Comparison of ENCODE assay signal across 1 cellular context in the genomic region with DNA sequence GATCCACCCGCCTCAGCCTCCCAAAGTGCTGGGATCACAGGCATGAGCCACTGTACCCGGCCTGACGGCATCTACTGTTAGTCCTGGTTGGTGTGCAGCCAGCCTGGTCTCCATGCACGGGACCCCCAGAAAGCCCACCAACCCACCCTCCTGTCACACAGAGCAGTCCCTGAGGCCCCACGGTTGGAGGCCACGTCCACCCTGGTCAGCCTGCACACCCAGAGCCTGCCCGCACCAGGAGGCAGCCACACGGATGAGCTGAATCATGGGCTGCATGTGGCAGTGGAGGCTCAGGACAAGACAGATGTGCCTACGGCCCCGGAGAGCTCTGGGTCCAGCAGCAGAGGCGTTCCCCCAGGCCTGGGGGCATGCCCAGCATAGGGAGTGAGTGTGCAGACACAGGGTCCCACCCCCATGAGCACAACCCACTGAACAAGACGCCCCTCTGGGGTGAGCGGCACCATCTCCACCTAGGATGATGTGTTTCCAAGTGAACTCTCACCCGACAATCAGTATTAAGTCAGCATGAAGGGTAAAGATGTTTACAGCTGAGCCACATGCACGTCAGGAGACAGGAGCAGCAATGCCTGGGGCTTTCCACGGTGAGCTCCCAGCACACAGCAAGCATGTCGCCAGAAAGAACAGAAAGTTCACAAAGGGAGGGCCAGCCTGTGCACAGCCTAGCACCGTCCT.
TF ChIP-seq lines count a peak whose summit lies in the region.

No MANE protein-coding gene starts in this region.

TF ChIP-seq in GM12878, 131 proteins besides CTCF, POLR2A, EP300 and RAD21:
- TF ChIP-seq, protein P1, sequence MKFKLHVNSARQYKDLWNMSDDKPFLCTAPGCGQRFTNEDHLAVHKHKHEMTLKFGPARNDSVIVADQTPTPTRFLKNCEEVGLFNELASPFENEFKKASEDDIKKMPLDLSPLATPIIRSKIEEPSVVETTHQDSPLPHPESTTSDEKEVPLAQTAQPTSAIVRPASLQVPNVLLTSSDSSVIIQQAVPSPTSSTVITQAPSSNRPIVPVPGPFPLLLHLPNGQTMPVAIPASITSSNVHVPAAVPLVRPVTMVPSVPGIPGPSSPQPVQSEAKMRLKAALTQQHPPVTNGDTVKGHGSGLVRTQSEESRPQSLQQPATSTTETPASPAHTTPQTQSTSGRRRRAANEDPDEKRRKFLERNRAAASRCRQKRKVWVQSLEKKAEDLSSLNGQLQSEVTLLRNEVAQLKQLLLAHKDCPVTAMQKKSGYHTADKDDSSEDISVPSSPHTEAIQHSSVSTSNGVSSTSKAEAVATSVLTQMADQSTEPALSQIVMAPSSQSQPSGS (IDR thresholded peaks at IDR 0.05; ENCODE audit: low read length) = no peak
- TF ChIP-seq TCF3 (IDR thresholded peaks at IDR 0.05; ENCODE audit: borderline replicate concordance, insufficient read depth, low read depth, low read length) = no peak
- TF ChIP-seq RELA (IDR thresholded peaks at IDR 0.05; ENCODE audit: borderline replicate concordance, partially characterized antibody) = peak; percentile 37
- no peak for TF ChIP-seq ETV6 (conservative IDR thresholded peaks at IDR 0.05 in 1 of 2, IDR thresholded peaks at IDR 0.05 in 1 of 2; ENCODE audit: borderline replicate concordance in 1 of 2, low read depth in 1 of 2)
- peak; percentile 34; the same call in 1 of the 2 replicates for TF ChIP-seq PAX5 (IDR thresholded peaks at IDR 0.05; ENCODE audit: borderline replicate concordance, low read depth, low read length)
- TF ChIP-seq CREM (IDR thresholded peaks at IDR 0.05; ENCODE audit: low read depth) = no peak
- no peak for TF ChIP-seq MTA3 (IDR thresholded peaks at IDR 0.05; ENCODE audit: borderline replicate concordance, low read length)
- TF ChIP-seq MEF2B (IDR thresholded peaks at IDR 0.05; ENCODE audit: partially characterized antibody, poor library complexity, severe bottlenecking) = no peak
- TF ChIP-seq BHLHE40 (IDR thresholded peaks at IDR 0.05; ENCODE audit: borderline replicate concordance in 1 of 2, low read depth in 2 of 2, low read length in 1 of 2) = peak in 1 of 2 experiments; percentile 62; a peak in 2 of 4 replicates
- TF ChIP-seq CHD2 (IDR thresholded peaks at IDR 0.05; ENCODE audit: borderline replicate concordance, low read depth, low read length) = peak; percentile 19; the same call in 1 of the 2 replicates
- TF ChIP-seq BMI1 (IDR thresholded peaks at IDR 0.05; ENCODE audit: borderline replicate concordance) = no peak
- TF ChIP-seq ZBED1 (IDR thresholded peaks at IDR 0.05; ENCODE audit: borderline replicate concordance) = no peak
- no peak for TF ChIP-seq NRF1 (conservative IDR thresholded peaks at IDR 0.05; ENCODE audit: low read depth, low read length)
- no peak for TF ChIP-seq HDAC6 (IDR thresholded peaks at IDR 0.05; ENCODE audit: unreplicated experiment)
- TF ChIP-seq SUZ12 (IDR thresholded peaks at IDR 0.05; ENCODE audit: unreplicated experiment) = no peak
- no peak for TF ChIP-seq PML (IDR thresholded peaks at IDR 0.05; ENCODE audit: low read length)
- TF ChIP-seq, protein P2, sequence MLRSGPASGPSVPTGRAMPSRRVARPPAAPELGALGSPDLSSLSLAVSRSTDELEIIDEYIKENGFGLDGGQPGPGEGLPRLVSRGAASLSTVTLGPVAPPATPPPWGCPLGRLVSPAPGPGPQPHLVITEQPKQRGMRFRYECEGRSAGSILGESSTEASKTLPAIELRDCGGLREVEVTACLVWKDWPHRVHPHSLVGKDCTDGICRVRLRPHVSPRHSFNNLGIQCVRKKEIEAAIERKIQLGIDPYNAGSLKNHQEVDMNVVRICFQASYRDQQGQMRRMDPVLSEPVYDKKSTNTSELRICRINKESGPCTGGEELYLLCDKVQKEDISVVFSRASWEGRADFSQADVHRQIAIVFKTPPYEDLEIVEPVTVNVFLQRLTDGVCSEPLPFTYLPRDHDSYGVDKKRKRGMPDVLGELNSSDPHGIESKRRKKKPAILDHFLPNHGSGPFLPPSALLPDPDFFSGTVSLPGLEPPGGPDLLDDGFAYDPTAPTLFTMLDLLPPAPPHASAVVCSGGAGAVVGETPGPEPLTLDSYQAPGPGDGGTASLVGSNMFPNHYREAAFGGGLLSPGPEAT (IDR thresholded peaks at IDR 0.05; ENCODE audit: low read depth) = peak; percentile 68
- no peak for TF ChIP-seq BCL11A (IDR thresholded peaks at IDR 0.05; ENCODE audit: low read depth, low read length)
- TF ChIP-seq TAF1 (IDR thresholded peaks at IDR 0.05; ENCODE audit: borderline replicate concordance, low read depth, low read length) = no peak
- TF ChIP-seq, protein P3, sequence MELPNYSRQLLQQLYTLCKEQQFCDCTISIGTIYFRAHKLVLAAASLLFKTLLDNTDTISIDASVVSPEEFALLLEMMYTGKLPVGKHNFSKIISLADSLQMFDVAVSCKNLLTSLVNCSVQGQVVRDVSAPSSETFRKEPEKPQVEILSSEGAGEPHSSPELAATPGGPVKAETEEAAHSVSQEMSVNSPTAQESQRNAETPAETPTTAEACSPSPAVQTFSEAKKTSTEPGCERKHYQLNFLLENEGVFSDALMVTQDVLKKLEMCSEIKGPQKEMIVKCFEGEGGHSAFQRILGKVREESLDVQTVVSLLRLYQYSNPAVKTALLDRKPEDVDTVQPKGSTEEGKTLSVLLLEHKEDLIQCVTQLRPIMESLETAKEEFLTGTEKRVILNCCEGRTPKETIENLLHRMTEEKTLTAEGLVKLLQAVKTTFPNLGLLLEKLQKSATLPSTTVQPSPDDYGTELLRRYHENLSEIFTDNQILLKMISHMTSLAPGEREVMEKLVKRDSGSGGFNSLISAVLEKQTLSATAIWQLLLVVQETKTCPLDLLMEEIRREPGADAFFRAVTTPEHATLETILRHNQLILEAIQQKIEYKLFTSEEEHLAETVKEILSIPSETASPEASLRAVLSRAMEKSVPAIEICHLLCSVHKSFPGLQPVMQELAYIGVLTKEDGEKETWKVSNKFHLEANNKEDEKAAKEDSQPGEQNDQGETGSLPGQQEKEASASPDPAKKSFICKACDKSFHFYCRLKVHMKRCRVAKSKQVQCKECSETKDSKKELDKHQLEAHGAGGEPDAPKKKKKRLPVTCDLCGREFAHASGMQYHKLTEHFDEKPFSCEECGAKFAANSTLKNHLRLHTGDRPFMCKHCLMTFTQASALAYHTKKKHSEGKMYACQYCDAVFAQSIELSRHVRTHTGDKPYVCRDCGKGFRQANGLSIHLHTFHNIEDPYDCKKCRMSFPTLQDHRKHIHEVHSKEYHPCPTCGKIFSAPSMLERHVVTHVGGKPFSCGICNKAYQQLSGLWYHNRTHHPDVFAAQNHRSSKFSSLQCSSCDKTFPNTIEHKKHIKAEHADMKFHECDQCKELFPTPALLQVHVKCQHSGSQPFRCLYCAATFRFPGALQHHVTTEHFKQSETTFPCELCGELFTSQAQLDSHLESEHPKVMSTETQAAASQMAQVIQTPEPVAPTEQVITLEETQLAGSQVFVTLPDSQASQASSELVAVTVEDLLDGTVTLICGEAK (IDR thresholded peaks at IDR 0.05; ENCODE audit: borderline replicate concordance) = no peak
- TF ChIP-seq NR2F1 (conservative IDR thresholded peaks at IDR 0.05) = 0 out of 2 replicates have a peak, but pooled peaks have one; percentile 16
- TF ChIP-seq ZNF217 (IDR thresholded peaks at IDR 0.05) = no peak
- no peak for TF ChIP-seq CBX3 (IDR thresholded peaks at IDR 0.05; ENCODE audit: borderline replicate concordance, low read depth)
TF ChIP-seq in GM12878: peak in this region for 6.
